Comparison of ENCODE assay signal across 25 cellular contexts in genomic region chr11:4636136-4636535, GRCh38. TPM values are rescaled to one million over a fixed set of nuclear protein-coding genes. Genes with fewer than 3 reads are reported as not detected.
"Had no signal": no experiment of that assay in that cellular context is flagged by ENCODE, and none has a peak within 500 bp of the region (broad histone marks: within the 10 kb centered on the region; RNA-seq: fewer than 3 reads in every experiment).

No MANE protein-coding gene starts in this region.

- H3K9me3 Mint-ChIP-seq: activated B cell treated with CpG ODN at 0.5 μM for 24 hours; activated CD8-positive, alpha-beta T cell treated with anti-CD3 and anti-CD28 coated beads for 36 hours; activated T-cell treated with anti-CD3 and anti-CD28 coated beads, Interleukin-2, amount 50 U/mL, for 4 hours; activated T-helper 17 cell treated with anti-CD3 and anti-CD28 coated beads, Interleukin-2, amount 50 U/mL, for 72 hours; central memory CD8-positive, alpha-beta T cell; dendritic cell treated with granulocyte-macrophage colony-stimulating factor and Interleukin-4, amounts not matched to agents 40 ng/mL and 50 ng/mL, for 4 days; effector memory CD8-positive, alpha-beta T cell; T-helper 1 cell treated with Interleukin-12 subunit alpha and Interleukin-12 subunit beta and Interleukin-4 antibody, amounts not matched to agents 30 μg/mL and 1 μg/mL, for 36 hours had no signal

- H3K27me3 ChIP-seq: brain microvascular endothelial cell, esophagus muscularis mucosa, gastrocnemius medialis had no signal

- H3K4me1 ChIP-seq: foreskin keratinocyte, gastrocnemius medialis had no signal

- DNase-seq: amniotic stem cell had no signal

- FAIRE-seq: astrocyte, bronchial epithelial cell, TTC549 had no signal

- H3K4me3 Mint-ChIP-seq: activated B cell treated with CpG ODN at 0.5 μM for 24 hours; activated CD8-positive, alpha-beta T cell treated with anti-CD3 and anti-CD28 coated beads for 36 hours; activated naive CD8-positive, alpha-beta T cell; activated T-cell treated with anti-CD3 and anti-CD28 coated beads, Interleukin-2, amount 50 U/mL, for 4 hours; activated T-helper 17 cell treated with anti-CD3 and anti-CD28 coated beads, Interleukin-2, amount 50 U/mL, for 72 hours; central memory CD8-positive, alpha-beta T cell; dendritic cell treated with granulocyte-macrophage colony-stimulating factor and Interleukin-4, amounts not matched to agents 40 ng/mL and 50 ng/mL, for 4 days; effector memory CD8-positive, alpha-beta T cell; T-helper 1 cell treated with Interleukin-12 subunit alpha and Interleukin-12 subunit beta and Interleukin-4 antibody, amounts not matched to agents 30 μg/mL and 1 μg/mL, for 36 hours had no signal

- H3K9me3 ChIP-seq: esophagus muscularis mucosa, gastrocnemius medialis, heart left ventricle had no signal

- H3K27ac Mint-ChIP-seq: activated B cell treated with CpG ODN at 0.5 μM for 24 hours; activated CD8-positive, alpha-beta T cell treated with anti-CD3 and anti-CD28 coated beads for 36 hours; activated naive CD8-positive, alpha-beta T cell; activated T-helper 17 cell treated with anti-CD3 and anti-CD28 coated beads, Interleukin-2, amount 50 U/mL, for 72 hours; dendritic cell treated with granulocyte-macrophage colony-stimulating factor and Interleukin-4, amounts not matched to agents 40 ng/mL and 50 ng/mL, for 4 days; effector memory CD8-positive, alpha-beta T cell; T-helper 1 cell treated with Interleukin-12 subunit alpha and Interleukin-12 subunit beta and Interleukin-4 antibody, amounts not matched to agents 30 μg/mL and 1 μg/mL, for 36 hours had no signal

- H3K4me1 Mint-ChIP-seq: activated B cell treated with CpG ODN at 0.5 μM for 24 hours; activated T-helper 17 cell treated with anti-CD3 and anti-CD28 coated beads, Interleukin-2, amount 50 U/mL, for 72 hours; central memory CD8-positive, alpha-beta T cell had no signal

- H3K36me3 ChIP-seq: brain microvascular endothelial cell, esophagus muscularis mucosa, gastrocnemius medialis, heart left ventricle, WERI-Rb-1 had no signal

- H3K27ac ChIP-seq: brain microvascular endothelial cell, coronary artery, dorsolateral prefrontal cortex, esophagus muscularis mucosa, foreskin keratinocyte, gastrocnemius medialis, heart left ventricle, WERI-Rb-1 had no signal

RNA-seq across cellular contexts. Expression of gene OR51D1, which starts 1.1 kb away (rescaled TPM):
- total RNA-seq: activated B cell treated with CpG ODN at 0.5 μM for 24 hours; activated CD8-positive, alpha-beta T cell treated with anti-CD3 and anti-CD28 coated beads for 36 hours; activated T-cell treated with anti-CD3 and anti-CD28 coated beads, Interleukin-2, amount 50 U/mL, for 4 hours; activated T-helper 17 cell treated with anti-CD3 and anti-CD28 coated beads, Interleukin-2, amount 50 U/mL, for 72 hours; astrocyte; bronchial epithelial cell; cardiac septum; cerebellum; dorsolateral prefrontal cortex; esophagus muscularis mucosa; foreskin keratinocyte; gastrocnemius medialis; heart left ventricle; T-helper 2 cell treated with Interferon-gamma antibody and Interleukin-4, amounts not matched to agents 100 ng/mL and 5 ng/mL, for 36 hours had no signal
- polyA plus RNA-seq: adipose tissue, foreskin keratinocyte, heart left ventricle had no signal

RNA-seq across cellular contexts. Expression of gene OR51E1, which starts 7.6 kb away (rescaled TPM):
- total RNA-seq: activated B cell treated with CpG ODN at 0.5 μM for 24 hours; activated CD8-positive, alpha-beta T cell treated with anti-CD3 and anti-CD28 coated beads for 36 hours; activated T-cell treated with anti-CD3 and anti-CD28 coated beads, Interleukin-2, amount 50 U/mL, for 4 hours; activated T-helper 17 cell treated with anti-CD3 and anti-CD28 coated beads, Interleukin-2, amount 50 U/mL, for 72 hours; astrocyte; bronchial epithelial cell; foreskin keratinocyte; T-helper 2 cell treated with Interferon-gamma antibody and Interleukin-4, amounts not matched to agents 100 ng/mL and 5 ng/mL, for 36 hours had no signal
- polyA plus RNA-seq: foreskin keratinocyte had no signal

RNA-seq across cellular contexts. Expression of gene OR52I1, which starts 42.3 kb away (rescaled TPM):
- total RNA-seq: activated B cell treated with CpG ODN at 0.5 μM for 24 hours; activated CD8-positive, alpha-beta T cell treated with anti-CD3 and anti-CD28 coated beads for 36 hours; activated T-cell treated with anti-CD3 and anti-CD28 coated beads, Interleukin-2, amount 50 U/mL, for 4 hours; astrocyte; bronchial epithelial cell; cardiac septum; cerebellum; esophagus muscularis mucosa; foreskin keratinocyte; gastrocnemius medialis; heart left ventricle; T-helper 2 cell treated with Interferon-gamma antibody and Interleukin-4, amounts not matched to agents 100 ng/mL and 5 ng/mL, for 36 hours had no signal
- polyA plus RNA-seq: adipose tissue, foreskin keratinocyte, heart left ventricle had no signal

RNA-seq across cellular contexts. Expression of gene OR52I2, which starts 54.6 kb away (rescaled TPM):
- total RNA-seq: activated B cell treated with CpG ODN at 0.5 μM for 24 hours; activated CD8-positive, alpha-beta T cell treated with anti-CD3 and anti-CD28 coated beads for 36 hours; activated T-cell treated with anti-CD3 and anti-CD28 coated beads, Interleukin-2, amount 50 U/mL, for 4 hours; activated T-helper 17 cell treated with anti-CD3 and anti-CD28 coated beads, Interleukin-2, amount 50 U/mL, for 72 hours; astrocyte; bronchial epithelial cell; cardiac septum; cerebellum; dorsolateral prefrontal cortex; esophagus muscularis mucosa; foreskin keratinocyte; gastrocnemius medialis; heart left ventricle; T-helper 2 cell treated with Interferon-gamma antibody and Interleukin-4, amounts not matched to agents 100 ng/mL and 5 ng/mL, for 36 hours had no signal
- polyA plus RNA-seq: adipose tissue, foreskin keratinocyte, heart left ventricle had no signal
